ENCODE assay signal across 1 cellular context in genomic region chrX:134377537-134377936, GRCh38.
TF ChIP-seq lines count a peak whose summit lies in the region.

No MANE protein-coding gene starts in this region.

TF ChIP-seq in WTC11, 78 proteins besides CTCF, POLR2A, EP300 and RAD21 (continued from another document):
- TF ChIP-seq ARID4B (CRISPR knock-in tag; IDR thresholded peaks at IDR 0.05; ENCODE audit: borderline replicate concordance) (no peak), MAX (CRISPR knock-in tag; IDR thresholded peaks at IDR 0.05) (no peak)
- TF ChIP-seq, protein P1, sequence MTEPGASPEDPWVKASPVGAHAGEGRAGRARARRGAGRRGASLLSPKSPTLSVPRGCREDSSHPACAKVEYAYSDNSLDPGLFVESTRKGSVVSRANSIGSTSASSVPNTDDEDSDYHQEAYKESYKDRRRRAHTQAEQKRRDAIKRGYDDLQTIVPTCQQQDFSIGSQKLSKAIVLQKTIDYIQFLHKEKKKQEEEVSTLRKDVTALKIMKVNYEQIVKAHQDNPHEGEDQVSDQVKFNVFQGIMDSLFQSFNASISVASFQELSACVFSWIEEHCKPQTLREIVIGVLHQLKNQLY (CRISPR knock-in tag; IDR thresholded peaks at IDR 0.05) = no peak
- TF ChIP-seq, protein P2, sequence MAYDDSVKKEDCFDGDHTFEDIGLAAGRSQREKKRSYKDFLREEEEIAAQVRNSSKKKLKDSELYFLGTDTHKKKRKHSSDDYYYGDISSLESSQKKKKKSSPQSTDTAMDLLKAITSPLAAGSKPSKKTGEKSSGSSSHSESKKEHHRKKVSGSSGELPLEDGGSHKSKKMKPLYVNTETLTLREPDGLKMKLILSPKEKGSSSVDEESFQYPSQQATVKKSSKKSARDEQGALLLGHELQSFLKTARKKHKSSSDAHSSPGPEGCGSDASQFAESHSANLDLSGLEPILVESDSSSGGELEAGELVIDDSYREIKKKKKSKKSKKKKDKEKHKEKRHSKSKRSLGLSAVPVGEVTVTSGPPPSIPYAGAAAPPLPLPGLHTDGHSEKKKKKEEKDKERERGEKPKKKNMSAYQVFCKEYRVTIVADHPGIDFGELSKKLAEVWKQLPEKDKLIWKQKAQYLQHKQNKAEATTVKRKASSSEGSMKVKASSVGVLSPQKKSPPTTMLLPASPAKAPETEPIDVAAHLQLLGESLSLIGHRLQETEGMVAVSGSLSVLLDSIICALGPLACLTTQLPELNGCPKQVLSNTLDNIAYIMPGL (CRISPR knock-in tag; IDR thresholded peaks at IDR 0.05) = no peak
TF ChIP-seq in WTC11: peak in this region for 0.
